ENCODE assay signal across 12 cellular contexts in the genomic region with DNA sequence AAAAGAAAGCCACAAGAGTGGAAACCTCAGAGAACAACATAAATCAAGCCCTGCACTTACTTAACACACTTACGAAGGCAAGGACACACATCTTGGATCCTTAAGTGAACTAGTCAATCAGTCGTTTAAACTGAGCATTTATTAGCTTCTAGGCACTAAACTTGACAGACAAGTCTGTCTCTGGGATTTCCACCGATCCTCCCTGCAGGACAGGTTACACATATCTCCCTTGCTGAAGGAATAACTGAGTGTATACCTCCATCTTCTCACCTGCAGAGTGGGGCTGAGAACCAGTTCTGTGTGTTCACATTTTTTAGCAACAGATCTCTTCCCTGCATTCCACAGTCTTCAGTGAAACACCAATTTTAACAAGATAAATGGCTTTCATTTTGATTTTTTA. TPM values are rescaled to one million over a fixed set of nuclear protein-coding genes. Genes with fewer than 3 reads are reported as not detected.
"Had no signal": no experiment of that assay in that cellular context is flagged by ENCODE, and none has a peak within 500 bp of the region (broad histone marks: within the 10 kb centered on the region; RNA-seq: fewer than 3 reads in every experiment).

No MANE protein-coding gene starts in this region.

- H3K36me3 ChIP-seq: HAP-1 had no signal

- H3K4me3 ChIP-seq: GM23248, HAP-1, K562 had no signal

- H3K27ac ChIP-seq: GM23248, HL-60 had no signal

- H3K9me3 ChIP-seq: HAP-1 had no signal

- ATAC-seq: HCT116, K562 had no signal

- DNase-seq: GM23248, GOT3, H7, HFFc6, IMR-90, KG1 had no signal

- H3K4me1 ChIP-seq: HAP-1 had no signal

RNA-seq across cellular contexts. Expression of gene GP2, which starts 8.9 kb away (rescaled TPM):
- total RNA-seq: GM23248, H4, H7, HFFc6, HT1080, IMR-90 had no signal

RNA-seq across cellular contexts. Expression of gene UMOD, which starts 34.1 kb away (rescaled TPM):
- total RNA-seq: GM23248, H4, H7, HFFc6, HT1080, IMR-90, K562 had no signal
